In the genomic region with DNA sequence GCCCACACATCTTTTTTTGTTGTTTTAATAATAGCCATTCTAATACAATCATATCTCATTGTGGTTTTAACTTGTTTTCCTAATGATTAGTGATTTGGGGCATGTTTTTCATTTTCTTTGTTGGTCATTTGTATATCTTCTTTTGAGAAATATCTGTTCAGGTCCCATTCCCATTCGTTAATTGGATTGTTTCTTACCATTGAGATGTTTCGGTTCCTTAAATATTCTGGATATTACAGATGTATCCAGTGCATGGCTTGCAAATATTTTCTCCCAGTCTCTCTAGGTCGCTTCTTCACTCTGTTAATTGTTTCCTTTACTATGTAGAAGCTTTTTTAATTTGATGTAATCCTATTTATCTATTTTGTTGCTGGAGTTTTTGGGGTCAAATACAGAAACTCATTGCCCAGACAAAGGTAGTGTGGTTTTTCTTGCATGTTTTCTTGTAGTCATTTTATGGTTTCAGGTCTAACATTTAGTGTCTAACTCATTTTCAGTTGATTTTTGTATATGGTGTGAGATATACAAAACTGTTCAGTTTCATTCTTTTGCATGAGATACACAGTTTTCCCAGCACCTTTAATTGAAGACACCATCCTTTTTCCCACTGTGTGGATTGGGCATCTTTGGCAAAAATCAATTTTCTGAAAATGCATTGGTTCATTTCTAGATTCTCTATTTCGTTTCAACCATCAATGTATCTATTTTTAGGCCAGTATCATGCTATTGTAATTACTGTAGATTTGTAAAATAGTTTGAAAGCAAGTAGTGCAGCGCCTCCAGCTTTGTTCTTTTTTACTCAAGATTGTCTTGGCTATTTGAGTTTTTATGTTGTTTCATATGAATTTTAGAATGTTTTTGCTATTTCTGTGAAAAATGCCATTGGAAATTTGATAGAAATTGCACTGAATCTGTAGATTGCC, we compare ENCODE assay signal across 20 cellular contexts.
"Had no signal": no experiment of that assay in that cellular context is flagged by ENCODE, and none has a peak within 500 bp of the region (broad histone marks: within the 10 kb centered on the region; RNA-seq: fewer than 3 reads in every experiment).

No MANE protein-coding gene starts in this region.

- H3K4me3 Mint-ChIP-seq: naive thymus-derived CD4-positive, alpha-beta T cell; stimulated activated effector memory CD8-positive, alpha-beta T cell treated with anti-CD3 and anti-CD28 coated beads, Interleukin-12 subunit alpha, Interleukin-12 subunit beta, amount 100 ng/mL, for 72 hours had no signal

- H3K4me3 ChIP-seq: esophagus squamous epithelium, gastroesophageal sphincter, psoas muscle, right lobe of liver, suprapubic skin, thyroid gland, upper lobe of left lung, vagina had no signal

- DNase-seq: esophagus squamous epithelium; foreskin fibroblast; glutamatergic neuron; islet precursor cell; mammary epithelial cell; naive thymus-derived CD4-positive, alpha-beta T cell; psoas muscle; retina; right lobe of liver; stimulated activated CD4-positive, alpha-beta T cell treated with anti-CD3 and anti-CD28 coated beads, Interleukin-4, amount 100 ng/mL, for 1 hour; stimulated activated CD8-positive, alpha-beta memory T cell treated with anti-CD3 and anti-CD28 coated beads, Interleukin-4, amount 100 ng/mL, for 48 hours; stimulated activated naive CD8-positive, alpha-beta T cell treated with anti-CD3 and anti-CD28 coated beads, Interleukin-15, Interleukin-2, amounts not matched to agents 100 U/mL and 50 U/mL, for 24 hours; thyroid gland; upper lobe of left lung had no signal

- H3K27ac ChIP-seq: esophagus squamous epithelium, gastroesophageal sphincter, neutrophil, psoas muscle, right lobe of liver, suprapubic skin, thyroid gland, upper lobe of left lung, vagina had no signal

- H3K36me3 ChIP-seq: esophagus squamous epithelium, gastroesophageal sphincter, neutrophil, right lobe of liver, suprapubic skin, thyroid gland, upper lobe of left lung, vagina had no signal

- H3K4me1 ChIP-seq: esophagus squamous epithelium, gastroesophageal sphincter, psoas muscle, right lobe of liver, suprapubic skin, thyroid gland, upper lobe of left lung, vagina had no signal

- H3K9me3 ChIP-seq: esophagus squamous epithelium, gastroesophageal sphincter, neutrophil, psoas muscle, right lobe of liver, suprapubic skin, thyroid gland, upper lobe of left lung, vagina had no signal

- H3K4me1 Mint-ChIP-seq: stimulated activated effector memory CD8-positive, alpha-beta T cell treated with anti-CD3 and anti-CD28 coated beads, Interleukin-12 subunit alpha, Interleukin-12 subunit beta, amount 100 ng/mL, for 72 hours had no signal

- H3K27me3 ChIP-seq: esophagus squamous epithelium, gastroesophageal sphincter, neutrophil, right lobe of liver, suprapubic skin, thyroid gland, upper lobe of left lung, vagina had no signal

- H3K27me3 Mint-ChIP-seq: naive thymus-derived CD4-positive, alpha-beta T cell had no signal

- ATAC-seq: gastroesophageal sphincter; left lobe of liver; naive thymus-derived CD4-positive, alpha-beta T cell; psoas muscle; right lobe of liver; stimulated activated effector memory CD8-positive, alpha-beta T cell treated with anti-CD3 and anti-CD28 coated beads, Interleukin-12 subunit alpha, Interleukin-12 subunit beta, amount 100 ng/mL, for 72 hours; stimulated activated naive CD8-positive, alpha-beta T cell treated with anti-CD3 and anti-CD28 coated beads, Interleukin-15, Interleukin-2, amounts not matched to agents 100 U/mL and 50 U/mL, for 24 hours had no signal

- H3K27ac Mint-ChIP-seq: naive thymus-derived CD4-positive, alpha-beta T cell; stimulated activated effector memory CD8-positive, alpha-beta T cell treated with anti-CD3 and anti-CD28 coated beads, Interleukin-12 subunit alpha, Interleukin-12 subunit beta, amount 100 ng/mL, for 72 hours had no signal
